In genomic region chr1:205121660-205122488, GRCh38 we compare ENCODE assay signal across 8 cellular contexts. TPM values are rescaled to one million over a fixed set of nuclear protein-coding genes. Genes with fewer than 3 reads are reported as not detected.
DNase-seq lines count a peak whose midpoint lies in the region; ATAC-seq and TF ChIP-seq lines count a peak whose summit lies in the region.

A gene with protein sequence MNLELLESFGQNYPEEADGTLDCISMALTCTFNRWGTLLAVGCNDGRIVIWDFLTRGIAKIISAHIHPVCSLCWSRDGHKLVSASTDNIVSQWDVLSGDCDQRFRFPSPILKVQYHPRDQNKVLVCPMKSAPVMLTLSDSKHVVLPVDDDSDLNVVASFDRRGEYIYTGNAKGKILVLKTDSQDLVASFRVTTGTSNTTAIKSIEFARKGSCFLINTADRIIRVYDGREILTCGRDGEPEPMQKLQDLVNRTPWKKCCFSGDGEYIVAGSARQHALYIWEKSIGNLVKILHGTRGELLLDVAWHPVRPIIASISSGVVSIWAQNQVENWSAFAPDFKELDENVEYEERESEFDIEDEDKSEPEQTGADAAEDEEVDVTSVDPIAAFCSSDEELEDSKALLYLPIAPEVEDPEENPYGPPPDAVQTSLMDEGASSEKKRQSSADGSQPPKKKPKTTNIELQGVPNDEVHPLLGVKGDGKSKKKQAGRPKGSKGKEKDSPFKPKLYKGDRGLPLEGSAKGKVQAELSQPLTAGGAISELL (minus strand): TSS chr1:205121978. CDS start chr1:205121873, 105 bp downstream.

- peak; percentile 61 for TF ChIP-seq RAD21 in IMR-90 (IDR thresholded peaks at IDR 0.05; ENCODE audit: low read length)

- H3K56ac ChIP-seq in IMR-90 (ENCODE audit: extremely low read depth, insufficient read depth, low read length), result peak within 1 kb of the TSS; percentile 100

- peak; percentile 92 for DNase-seq in DMS114 treated with DMSO at 0.1 percent for 48 hours (lab: John Stamatoyannopoulos, UW; ENCODE audit: unreplicated experiment)
- DNase-seq in IMR-90, result peak; percentile 98
- DNase-seq in OCI-M1 (lab: John Stamatoyannopoulos, UW), result peak; percentile 99
- DNase-seq in activated T-cell treated with anti-CD3 and anti-CD28 coated beads for 4 hours, result peak; percentile 92
- DNase-seq in epithelial cell of prostate (ENCODE audit: low read depth, low spot score), result peak; percentile 94
- DNase-seq in mucosa of gallbladder (ENCODE audit: low spot score), result peak; percentile 97
- DNase-seq in stimulated activated CD8-positive, alpha-beta memory T cell treated with anti-CD3 and anti-CD28 coated beads, Interleukin-4, amount 100 ng/mL, for 48 hours, result peak; percentile 96

- H2AFZ ChIP-seq in IMR-90 (replicated peaks; ENCODE audit: low read length, poor library complexity), result peak within 1 kb of the TSS; percentile 98

- peak; percentile 86 for ATAC-seq in GM21526 (IDR thresholded peaks at IDR 0.05; ENCODE audit: low FRiP score, unreplicated experiment)
- ATAC-seq in IMR-90 (ENCODE audit: low read depth), result peak; percentile 99

- peaks cover 2% of the 10 kb centered on the region; the same call in 1 of the 2 replicates for H3K4me1 ChIP-seq in IMR-90 (ENCODE audit: control insufficient read depth, insufficient read depth, low read length)

- peak within 1 kb of the TSS; percentile 98 for H3K9ac ChIP-seq in IMR-90 (ENCODE audit: low read depth, low read length)

- H4K5ac ChIP-seq in IMR-90 (ENCODE audit: low read depth, low read length), result peak within 1 kb of the TSS; percentile 76

- H2BK5ac ChIP-seq in IMR-90 (ENCODE audit: low read depth, low read length, poor library complexity, severe bottlenecking), result peak within 1 kb of the TSS; percentile 98

- peak within 1 kb of the TSS; percentile 87 for H3K18ac ChIP-seq in IMR-90 (ENCODE audit: low read depth, low read length)

- H2AK9ac ChIP-seq in IMR-90 (replicated peaks; ENCODE audit: low read depth, low read length, poor library complexity), result peak within 1 kb of the TSS; percentile 93

- peak; percentile 95 for TF ChIP-seq POLR2A in IMR-90 (IDR thresholded peaks at IDR 0.05; ENCODE audit: low read depth, low read length)

- peaks cover 8 to 32% of the 10 kb centered on the region in 2 experiments; a peak in 3 of 4 replicates for H3K79me1 ChIP-seq in IMR-90 (ENCODE audit: low read depth in 1 of 2, low read length in 2 of 2)

- peak within 1 kb of the TSS; percentile 96 for H4K91ac ChIP-seq in IMR-90 (ENCODE audit: insufficient read depth, low read depth, low read length)

- peak within 1 kb of the TSS; percentile 89 for H2AK5ac ChIP-seq in IMR-90 (ENCODE audit: low read depth, low read length)

- H3K27me3 ChIP-seq in IMR-90 (ENCODE audit: control insufficient read depth, insufficient read depth, low read length), result no peaks in the 10 kb centered on the region

- POLR2A ChIA-PET in IMR-90 (lab: Charles Lee; ENCODE audit: unreplicated experiment), result interaction anchor here (0.8 kb wide), 1 partner anchor 24 kb away, joined by 7 read pairs; no protein-coding TSS in a partner anchor

- in situ Hi-C loops in IMR-90 (cut with MboI; ENCODE audit: low sequenced_read_pairs), result no loop called here

- dilution Hi-C loops in IMR-90 (cut with HindIII; ENCODE audit: low sequenced_read_pairs, unreplicated experiment), result no loop called here

- no peaks in the 10 kb centered on the region for H3K9me1 ChIP-seq in IMR-90 (ENCODE audit: insufficient read depth, low read length)

- peak within 1 kb of the TSS; percentile 94; the same call in 2 of the 3 replicates for H2BK15ac ChIP-seq in IMR-90 (ENCODE audit: low read depth, low read length)

- peak within 1 kb of the TSS; percentile 89 for H3K4me3 ChIP-seq in IMR-90 (ENCODE audit: insufficient read depth, low read depth, low read length)

- peak within 1 kb of the TSS; percentile 79 for H2BK20ac ChIP-seq in IMR-90 (ENCODE audit: low read depth, low read length)

- TSS peak; percentile 66 for BruUV-seq in IMR-90 (replicated peaks; lab: Mats Ljungman, UMichigan)

- H2BK120ac ChIP-seq in IMR-90 (ENCODE audit: low read depth, low read length), result peak within 1 kb of the TSS; percentile 88

- H3K27ac ChIP-seq in IMR-90 (ENCODE audit: insufficient read depth, low read length) (peak within 1 kb of the TSS; percentile 88), epithelial cell of prostate (peak within 1 kb of the TSS; percentile 87)

- CTCF ChIA-PET in IMR-90 (lab: Yijun Ruan, JAX), result interaction anchor here (0.8 to 1.0 kb wide), 3 partner anchors 19 to 51 kb away, joined by 4 to 6 read pairs (median 5); no protein-coding TSS in a partner anchor

- H3K9me3 ChIP-seq in IMR-90 (ENCODE audit: control insufficient read depth, insufficient read depth, low read length), result no peaks in the 10 kb centered on the region

- peak within 1 kb of the TSS; percentile 78 for H3K14ac ChIP-seq in IMR-90 (replicated peaks; ENCODE audit: low read depth, low read length)

- peak within 1 kb of the TSS; percentile 55 to 96 for H4K8ac ChIP-seq in IMR-90 (ENCODE audit: low read depth in 2 of 2, low read length in 2 of 2)

- H4K20me1 ChIP-seq in IMR-90 (ENCODE audit: insufficient read depth, low read length), result no peaks in the 10 kb centered on the region

- peak within 1 kb of the TSS; percentile 81 for H3K4ac ChIP-seq in IMR-90 (ENCODE audit: low read depth, low read length)

- peak within 1 kb of the TSS; percentile 75; the same call in 1 of the 2 replicates for H3K23ac ChIP-seq in IMR-90 (ENCODE audit: low read depth, low read length)

- peak within 1 kb of the TSS; percentile 99 for H3K4me2 ChIP-seq in IMR-90 (ENCODE audit: low read depth, low read length)

- peak; percentile 89 for TF ChIP-seq CTCF in IMR-90 (conservative IDR thresholded peaks at IDR 0.05; ENCODE audit: low read depth, low read length)

- intact Hi-C loops in IMR-90 (cut with micrococcal nuclease), result loop anchor here (1.0 to 2.0 kb wide), 6 partner anchors 19 to 135 kb away; partner anchors contain the start of genes DSTYK and TMCC2

- WGBS in IMR-90 (ENCODE audit: extremely low coverage in 2 of 2, insufficient read length in 1 of 2), 2 experiments, result 0% methylated on average over 14 of the region's 46 CpGs; no CpG with 5 or more reads in 1 of the 2 experiments

- peaks cover 2% of the 10 kb centered on the region; the same call in 1 of the 2 replicates for H3K36me3 ChIP-seq in IMR-90 (ENCODE audit: control insufficient read depth, insufficient read depth, low read length)

TF ChIP-seq in IMR-90, 13 proteins besides CTCF, POLR2A, EP300 and RAD21:
- 0 out of 2 replicates have a peak, but pooled peaks have one; percentile 10 for TF ChIP-seq MXI1 (IDR thresholded peaks at IDR 0.05; ENCODE audit: borderline replicate concordance, low read depth, low read length)
- TF ChIP-seq USF2 (IDR thresholded peaks at IDR 0.05; ENCODE audit: low read depth, low read length), result 0 out of 2 replicates have a peak, but pooled peaks have one; percentile 18
- peak; percentile 75; the same call in 1 of the 2 replicates for TF ChIP-seq MAZ (IDR thresholded peaks at IDR 0.05; ENCODE audit: borderline replicate concordance, low read depth, low read length)
- TF ChIP-seq RFX5 (IDR thresholded peaks at IDR 0.05; ENCODE audit: low read depth, low read length), result no peak
- no peak for TF ChIP-seq ELK1 (IDR thresholded peaks at IDR 0.05; ENCODE audit: borderline replicate concordance, low read depth, low read length)
- TF ChIP-seq SMC3 (IDR thresholded peaks at IDR 0.05; ENCODE audit: low read depth, low read length), result peak; percentile 65
- 0 out of 2 replicates have a peak, but pooled peaks have one; percentile 17 for TF ChIP-seq NFE2L2 (IDR thresholded peaks at IDR 0.05; ENCODE audit: low read depth, low read length)
- TF ChIP-seq CHD1 (IDR thresholded peaks at IDR 0.05; ENCODE audit: low read depth, low read length), result 0 out of 2 replicates have a peak, but pooled peaks have one; percentile 52
- no peak for TF ChIP-seq MAFK (IDR thresholded peaks at IDR 0.05; ENCODE audit: low read depth, low read length)
- peak; percentile 72 for TF ChIP-seq BHLHE40 (IDR thresholded peaks at IDR 0.05; ENCODE audit: low read depth, low read length)
- no peak for TF ChIP-seq RCOR1 (IDR thresholded peaks at IDR 0.05; ENCODE audit: insufficient replicate concordance, low read length)
- TF ChIP-seq FOS (IDR thresholded peaks at IDR 0.05; ENCODE audit: low read depth, low read length), result peak; percentile 58
- TF ChIP-seq CEBPB (IDR thresholded peaks at IDR 0.05; ENCODE audit: low read depth, low read length), result peak; percentile 34; the same call in 1 of the 2 replicates

RNA-seq across cellular contexts. Expression of the gene that starts here (rescaled TPM):
- total RNA-seq in IMR-90 (2012; rRNA removed), result 33.9 and 37.5 TPM in 2 replicates
- polyA plus RNA-seq in IMR-90 (2012; rRNA removed), result 6.2 and 7.3 TPM in 2 replicates
- polyA plus RNA-seq in IMR-90 (2012; cell fraction: cytosol; rRNA removed), result 1.5 and 1.7 TPM in 2 replicates
- polyA plus RNA-seq in IMR-90 (2012; cell fraction: nucleus; rRNA removed; ENCODE audit: low replicate concordance), result 0.73 and 3.4 TPM in 2 replicates
- total RNA-seq in mucosa of gallbladder, result 16.9 TPM

Comparison
In these comparisons a context has a peak if more than half of its experiments do, and no peak if none do; other contexts are left out.
1. Peak in every context shown above with its lines: DNase-seq, ATAC-seq, H3K4me3 ChIP-seq and H3K27ac ChIP-seq.